In genomic region chr12:30973171-30973570, GRCh38 we compare ENCODE assay signal across 24 cellular contexts. TPM values are rescaled to one million over a fixed set of nuclear protein-coding genes. Genes with fewer than 3 reads are reported as not detected.
"Had no signal": no experiment of that assay in that cellular context is flagged by ENCODE, and none has a peak within 500 bp of the region (broad histone marks: within the 10 kb centered on the region; RNA-seq: fewer than 3 reads in every experiment).

No MANE protein-coding gene starts in this region.

- H3K9me3 ChIP-seq: body of pancreas, esophagus squamous epithelium, gastrocnemius medialis, heart left ventricle, pancreas, stomach, testis, upper lobe of left lung had no signal

- DNase-seq: activated CD4-positive, alpha-beta T cell treated with anti-CD3 and anti-CD28 coated beads, Interleukin-2, amount 10 ng/mL, durations not matched to agents 7 days and 5 days; activated CD8-positive, alpha-beta T cell treated with anti-CD3 and anti-CD28 coated beads, Interleukin-2, amount 10 ng/mL, durations not matched to agents 7 days and 5 days; activated naive CD4-positive, alpha-beta T cell treated with Interleukin-2 at 50 U/mL for 16 hours; activated naive CD8-positive, alpha-beta T cell treated with anti-CD3 and anti-CD28 coated beads, Interleukin-2, amount 10 ng/mL, durations not matched to agents 7 days and 5 days; activated T-cell treated with anti-CD3 and anti-CD28 coated beads, Interleukin-2, amount 50 U/mL, for 24 hours; body of pancreas; caudate nucleus; effector memory CD8-positive, alpha-beta T cell; esophagus squamous epithelium; gastrocnemius medialis; left ventricle myocardium superior; naive thymus-derived CD4-positive, alpha-beta T cell; pancreas; stimulated activated CD4-positive, alpha-beta T cell treated with anti-CD3 and anti-CD28 coated beads, Interleukin-4, amount 100 ng/mL, for 24 hours; stomach; T-helper 1 cell; T1000; testis; upper lobe of left lung had no signal

- H3K27ac ChIP-seq: body of pancreas, esophagus squamous epithelium, gastrocnemius medialis, heart left ventricle, pancreas, stomach, testis, upper lobe of left lung had no signal

- H3K4me1 ChIP-seq: body of pancreas, pancreas, testis had no signal

- H3K9me3 Mint-ChIP-seq: activated CD4-positive, alpha-beta T cell treated with anti-CD3 and anti-CD28 coated beads, Interleukin-2, amount 10 ng/mL, durations not matched to agents 7 days and 5 days; activated naive CD8-positive, alpha-beta T cell treated with anti-CD3 and anti-CD28 coated beads, Interleukin-2, amount 10 ng/mL, durations not matched to agents 7 days and 5 days; activated T-cell treated with anti-CD3 and anti-CD28 coated beads, Interleukin-2, amount 50 U/mL, for 24 hours; activated T-helper 2 cell treated with anti-CD3 and anti-CD28 coated beads, Interferon-gamma antibody, Interleukin-2, Interleukin-4, amounts not matched to agents 10 μg/mL and 5 μg/mL and 100 μg/mL, durations not matched to agents 14 hours and 24 hours and 36 hours; effector memory CD8-positive, alpha-beta T cell; naive thymus-derived CD4-positive, alpha-beta T cell; stimulated activated effector memory CD8-positive, alpha-beta T cell treated with anti-CD3 and anti-CD28 coated beads, Interleukin-12 subunit alpha, Interleukin-12 subunit beta, amount 100 ng/mL, for 72 hours had no signal

- H3K4me3 ChIP-seq: body of pancreas, esophagus squamous epithelium, gastrocnemius medialis, heart left ventricle, pancreas, smooth muscle cell, stomach, testis, upper lobe of left lung had no signal

- H3K4me1 Mint-ChIP-seq: activated CD4-positive, alpha-beta T cell treated with anti-CD3 and anti-CD28 coated beads, Interleukin-2, amount 10 ng/mL, durations not matched to agents 7 days and 5 days; activated naive CD8-positive, alpha-beta T cell treated with anti-CD3 and anti-CD28 coated beads, Interleukin-2, amount 10 ng/mL, durations not matched to agents 7 days and 5 days; stimulated activated effector memory CD8-positive, alpha-beta T cell treated with anti-CD3 and anti-CD28 coated beads, Interleukin-12 subunit alpha, Interleukin-12 subunit beta, amount 100 ng/mL, for 72 hours had no signal

- H3K27me3 Mint-ChIP-seq: activated CD4-positive, alpha-beta T cell treated with anti-CD3 and anti-CD28 coated beads, Interleukin-2, amount 10 ng/mL, durations not matched to agents 7 days and 5 days had no signal

- H3K27ac Mint-ChIP-seq: activated CD4-positive, alpha-beta T cell treated with anti-CD3 and anti-CD28 coated beads, Interleukin-2, amount 10 ng/mL, durations not matched to agents 7 days and 5 days; activated CD8-positive, alpha-beta T cell treated with anti-CD3 and anti-CD28 coated beads, Interleukin-2, amount 10 ng/mL, durations not matched to agents 7 days and 5 days; activated naive CD8-positive, alpha-beta T cell treated with anti-CD3 and anti-CD28 coated beads, Interleukin-2, amount 10 ng/mL, durations not matched to agents 7 days and 5 days; activated T-cell treated with anti-CD3 and anti-CD28 coated beads, Interleukin-2, amount 50 U/mL, for 24 hours; activated T-helper 2 cell treated with anti-CD3 and anti-CD28 coated beads, Interferon-gamma antibody, Interleukin-2, Interleukin-4, amounts not matched to agents 10 μg/mL and 5 μg/mL and 100 μg/mL, durations not matched to agents 14 hours and 24 hours and 36 hours; effector memory CD8-positive, alpha-beta T cell; naive thymus-derived CD4-positive, alpha-beta T cell; stimulated activated effector memory CD8-positive, alpha-beta T cell treated with anti-CD3 and anti-CD28 coated beads, Interleukin-12 subunit alpha, Interleukin-12 subunit beta, amount 100 ng/mL, for 72 hours had no signal

- H3K36me3 ChIP-seq: esophagus squamous epithelium, gastrocnemius medialis, heart left ventricle, pancreas, stomach, upper lobe of left lung had no signal

- H3K36me3 Mint-ChIP-seq: activated naive CD8-positive, alpha-beta T cell treated with anti-CD3 and anti-CD28 coated beads, Interleukin-2, amount 10 ng/mL, durations not matched to agents 7 days and 5 days; naive thymus-derived CD4-positive, alpha-beta T cell; stimulated activated effector memory CD8-positive, alpha-beta T cell treated with anti-CD3 and anti-CD28 coated beads, Interleukin-12 subunit alpha, Interleukin-12 subunit beta, amount 100 ng/mL, for 72 hours had no signal

- H3K27me3 ChIP-seq: body of pancreas, heart left ventricle, pancreas, testis, upper lobe of left lung had no signal

- ATAC-seq: activated CD8-positive, alpha-beta T cell treated with anti-CD3 and anti-CD28 coated beads, Interleukin-2, amount 10 ng/mL, durations not matched to agents 7 days and 5 days; body of pancreas; effector memory CD8-positive, alpha-beta T cell; gastrocnemius medialis; naive thymus-derived CD4-positive, alpha-beta T cell; pancreas; sciatic nerve; stimulated activated effector memory CD8-positive, alpha-beta T cell treated with anti-CD3 and anti-CD28 coated beads, Interleukin-12 subunit alpha, Interleukin-12 subunit beta, amount 100 ng/mL, for 72 hours had no signal

- H3K4me3 Mint-ChIP-seq: activated CD4-positive, alpha-beta T cell treated with anti-CD3 and anti-CD28 coated beads, Interleukin-2, amount 10 ng/mL, durations not matched to agents 7 days and 5 days; activated CD8-positive, alpha-beta T cell treated with anti-CD3 and anti-CD28 coated beads, Interleukin-2, amount 10 ng/mL, durations not matched to agents 7 days and 5 days; activated naive CD8-positive, alpha-beta T cell treated with anti-CD3 and anti-CD28 coated beads, Interleukin-2, amount 10 ng/mL, durations not matched to agents 7 days and 5 days; activated T-cell treated with anti-CD3 and anti-CD28 coated beads, Interleukin-2, amount 50 U/mL, for 24 hours; effector memory CD8-positive, alpha-beta T cell; naive thymus-derived CD4-positive, alpha-beta T cell; stimulated activated effector memory CD8-positive, alpha-beta T cell treated with anti-CD3 and anti-CD28 coated beads, Interleukin-12 subunit alpha, Interleukin-12 subunit beta, amount 100 ng/mL, for 72 hours had no signal

RNA-seq across cellular contexts. Expression of gene TSPAN11, which starts 46.6 kb away (rescaled TPM):
- total RNA-seq: activated CD4-positive, alpha-beta T cell treated with anti-CD3 and anti-CD28 coated beads, Interleukin-2, amount 10 ng/mL, durations not matched to agents 7 days and 5 days; activated CD8-positive, alpha-beta T cell treated with anti-CD3 and anti-CD28 coated beads, Interleukin-2, amount 10 ng/mL, durations not matched to agents 7 days and 5 days; activated naive CD8-positive, alpha-beta T cell treated with anti-CD3 and anti-CD28 coated beads, Interleukin-2, amount 10 ng/mL, durations not matched to agents 7 days and 5 days; activated T-helper 2 cell treated with anti-CD3 and anti-CD28 coated beads, Interferon-gamma antibody, Interleukin-2, Interleukin-4, amounts not matched to agents 10 μg/mL and 5 μg/mL and 100 μg/mL, durations not matched to agents 14 hours and 24 hours and 36 hours; naive thymus-derived CD4-positive, alpha-beta T cell had no signal
